Comparison of ENCODE assay signal across 2 cellular contexts in the genomic region with DNA sequence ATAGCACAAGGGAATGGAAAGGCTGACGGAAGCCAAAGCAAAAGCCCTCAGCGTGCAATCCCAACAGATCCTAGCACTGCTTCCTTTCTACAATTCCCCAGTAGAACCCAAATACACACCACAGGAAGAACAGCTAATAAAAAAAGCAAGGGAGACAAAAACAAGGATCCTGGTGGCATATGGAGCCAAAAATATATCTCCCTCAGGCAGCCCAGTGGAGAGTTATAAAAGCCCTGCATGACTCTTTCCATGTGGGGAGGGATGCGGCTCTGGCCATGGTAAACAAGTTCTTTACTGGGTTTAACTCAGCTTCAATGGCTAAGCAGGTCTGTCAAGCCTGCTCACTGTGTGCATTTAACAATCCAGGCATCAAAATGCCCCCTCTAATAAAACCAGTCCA.
TF ChIP-seq lines count a peak whose summit lies in the region.

No MANE protein-coding gene starts in this region.

TF ChIP-seq in H1, 55 proteins besides CTCF, POLR2A, EP300 and RAD21 (continued from another document):
- TF ChIP-seq SP1 (IDR thresholded peaks at IDR 0.05; ENCODE audit: low read depth, low read length): no peak
- TF ChIP-seq TAF1 (IDR thresholded peaks at IDR 0.05; ENCODE audit: low read depth, low read length): no peak
- no peak for TF ChIP-seq SRF (IDR thresholded peaks at IDR 0.05; ENCODE audit: low read depth, low read length)
- no peak for TF ChIP-seq TAF7 (optimal IDR thresholded peaks at IDR 0.05; ENCODE audit: borderline replicate concordance, low read depth, low read length)
- no peak for TF ChIP-seq CTBP2 (IDR thresholded peaks at IDR 0.05; ENCODE audit: borderline replicate concordance, insufficient read depth, insufficient read length, low read length)
- no peak for TF ChIP-seq TBP (IDR thresholded peaks at IDR 0.05; ENCODE audit: low read depth, low read length)
- TF ChIP-seq SP2 (IDR thresholded peaks at IDR 0.05; ENCODE audit: low read length): no peak
- TF ChIP-seq SIN3A (conservative IDR thresholded peaks at IDR 0.05 in 1 of 2, IDR thresholded peaks at IDR 0.05 in 1 of 2; ENCODE audit: low read depth in 1 of 2, low read length in 2 of 2): no peak
- TF ChIP-seq, protein P1, sequence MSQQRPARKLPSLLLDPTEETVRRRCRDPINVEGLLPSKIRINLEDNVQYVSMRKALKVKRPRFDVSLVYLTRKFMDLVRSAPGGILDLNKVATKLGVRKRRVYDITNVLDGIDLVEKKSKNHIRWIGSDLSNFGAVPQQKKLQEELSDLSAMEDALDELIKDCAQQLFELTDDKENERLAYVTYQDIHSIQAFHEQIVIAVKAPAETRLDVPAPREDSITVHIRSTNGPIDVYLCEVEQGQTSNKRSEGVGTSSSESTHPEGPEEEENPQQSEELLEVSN (IDR thresholded peaks at IDR 0.05): no peak
- no peak for TF ChIP-seq TCF12 (IDR thresholded peaks at IDR 0.05; ENCODE audit: low read depth, low read length)
- no peak for TF ChIP-seq KDM1A (IDR thresholded peaks at IDR 0.05; ENCODE audit: borderline replicate concordance, low read length)
- TF ChIP-seq SIX5 (IDR thresholded peaks at IDR 0.05; ENCODE audit: low read depth, low read length): no peak
- TF ChIP-seq CBX5 (IDR thresholded peaks at IDR 0.05; ENCODE audit: low read depth, low read length): no peak
- no peak for TF ChIP-seq HDAC6 (IDR thresholded peaks at IDR 0.05; ENCODE audit: low read depth, low read length)
- TF ChIP-seq EZH2 (IDR thresholded peaks at IDR 0.05; ENCODE audit: low read depth, low read length, severe bottlenecking): no peak
- TF ChIP-seq CHD1 (IDR thresholded peaks at IDR 0.05; ENCODE audit: low read depth, low read length): no peak

TF ChIP-seq in SK-N-SH, 30 proteins besides CTCF, POLR2A, EP300 and RAD21 (continued from another document):
- TF ChIP-seq, protein P2, sequence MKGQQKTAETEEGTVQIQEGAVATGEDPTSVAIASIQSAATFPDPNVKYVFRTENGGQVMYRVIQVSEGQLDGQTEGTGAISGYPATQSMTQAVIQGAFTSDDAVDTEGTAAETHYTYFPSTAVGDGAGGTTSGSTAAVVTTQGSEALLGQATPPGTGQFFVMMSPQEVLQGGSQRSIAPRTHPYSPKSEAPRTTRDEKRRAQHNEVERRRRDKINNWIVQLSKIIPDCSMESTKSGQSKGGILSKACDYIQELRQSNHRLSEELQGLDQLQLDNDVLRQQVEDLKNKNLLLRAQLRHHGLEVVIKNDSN (IDR thresholded peaks at IDR 0.05; ENCODE audit: borderline replicate concordance, low read depth): no peak
- TF ChIP-seq RFX5 (IDR thresholded peaks at IDR 0.05; ENCODE audit: low read length): no peak
- no peak for TF ChIP-seq NFIC (IDR thresholded peaks at IDR 0.05; ENCODE audit: borderline replicate concordance)
- TF ChIP-seq MEF2A (IDR thresholded peaks at IDR 0.05; ENCODE audit: borderline replicate concordance, low read depth): no peak
- TF ChIP-seq, protein P3, sequence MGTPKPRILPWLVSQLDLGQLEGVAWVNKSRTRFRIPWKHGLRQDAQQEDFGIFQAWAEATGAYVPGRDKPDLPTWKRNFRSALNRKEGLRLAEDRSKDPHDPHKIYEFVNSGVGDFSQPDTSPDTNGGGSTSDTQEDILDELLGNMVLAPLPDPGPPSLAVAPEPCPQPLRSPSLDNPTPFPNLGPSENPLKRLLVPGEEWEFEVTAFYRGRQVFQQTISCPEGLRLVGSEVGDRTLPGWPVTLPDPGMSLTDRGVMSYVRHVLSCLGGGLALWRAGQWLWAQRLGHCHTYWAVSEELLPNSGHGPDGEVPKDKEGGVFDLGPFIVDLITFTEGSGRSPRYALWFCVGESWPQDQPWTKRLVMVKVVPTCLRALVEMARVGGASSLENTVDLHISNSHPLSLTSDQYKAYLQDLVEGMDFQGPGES (IDR thresholded peaks at IDR 0.05; ENCODE audit: low read depth, low read length): no peak
- no peak for TF ChIP-seq FOXJ3 (CRISPR knock-in tag; IDR thresholded peaks at IDR 0.05)
- no peak for TF ChIP-seq SMC3 (IDR thresholded peaks at IDR 0.05; ENCODE audit: low read depth, low read length)
- TF ChIP-seq MXI1 (IDR thresholded peaks at IDR 0.05; ENCODE audit: low read depth, low read length): no peak
- no peak for TF ChIP-seq RCOR1 (IDR thresholded peaks at IDR 0.05; ENCODE audit: low read length)
- TF ChIP-seq, protein P4, sequence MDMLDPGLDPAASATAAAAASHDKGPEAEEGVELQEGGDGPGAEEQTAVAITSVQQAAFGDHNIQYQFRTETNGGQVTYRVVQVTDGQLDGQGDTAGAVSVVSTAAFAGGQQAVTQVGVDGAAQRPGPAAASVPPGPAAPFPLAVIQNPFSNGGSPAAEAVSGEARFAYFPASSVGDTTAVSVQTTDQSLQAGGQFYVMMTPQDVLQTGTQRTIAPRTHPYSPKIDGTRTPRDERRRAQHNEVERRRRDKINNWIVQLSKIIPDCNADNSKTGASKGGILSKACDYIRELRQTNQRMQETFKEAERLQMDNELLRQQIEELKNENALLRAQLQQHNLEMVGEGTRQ (IDR thresholded peaks at IDR 0.05; ENCODE audit: borderline replicate concordance, low read depth, low read length): no peak
- TF ChIP-seq SIN3A (IDR thresholded peaks at IDR 0.05; ENCODE audit: borderline replicate concordance, low read depth, low read length): no peak
- no peak for TF ChIP-seq EZH2phosphoT487 (IDR thresholded peaks at IDR 0.05; ENCODE audit: borderline replicate concordance, low read depth)
- TF ChIP-seq, protein P5, sequence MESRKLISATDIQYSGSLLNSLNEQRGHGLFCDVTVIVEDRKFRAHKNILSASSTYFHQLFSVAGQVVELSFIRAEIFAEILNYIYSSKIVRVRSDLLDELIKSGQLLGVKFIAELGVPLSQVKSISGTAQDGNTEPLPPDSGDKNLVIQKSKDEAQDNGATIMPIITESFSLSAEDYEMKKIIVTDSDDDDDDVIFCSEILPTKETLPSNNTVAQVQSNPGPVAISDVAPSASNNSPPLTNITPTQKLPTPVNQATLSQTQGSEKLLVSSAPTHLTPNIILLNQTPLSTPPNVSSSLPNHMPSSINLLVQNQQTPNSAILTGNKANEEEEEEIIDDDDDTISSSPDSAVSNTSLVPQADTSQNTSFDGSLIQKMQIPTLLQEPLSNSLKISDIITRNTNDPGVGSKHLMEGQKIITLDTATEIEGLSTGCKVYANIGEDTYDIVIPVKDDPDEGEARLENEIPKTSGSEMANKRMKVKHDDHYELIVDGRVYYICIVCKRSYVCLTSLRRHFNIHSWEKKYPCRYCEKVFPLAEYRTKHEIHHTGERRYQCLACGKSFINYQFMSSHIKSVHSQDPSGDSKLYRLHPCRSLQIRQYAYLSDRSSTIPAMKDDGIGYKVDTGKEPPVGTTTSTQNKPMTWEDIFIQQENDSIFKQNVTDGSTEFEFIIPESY (IDR thresholded peaks at IDR 0.05; ENCODE audit: borderline replicate concordance, low read depth): no peak
- no peak for TF ChIP-seq ELF1 (IDR thresholded peaks at IDR 0.05)
- TF ChIP-seq CHD2 (IDR thresholded peaks at IDR 0.05; ENCODE audit: low read length, partially characterized antibody): no peak
- TF ChIP-seq FOXM1 (IDR thresholded peaks at IDR 0.05; ENCODE audit: low read depth): no peak
- TF ChIP-seq, protein P6, sequence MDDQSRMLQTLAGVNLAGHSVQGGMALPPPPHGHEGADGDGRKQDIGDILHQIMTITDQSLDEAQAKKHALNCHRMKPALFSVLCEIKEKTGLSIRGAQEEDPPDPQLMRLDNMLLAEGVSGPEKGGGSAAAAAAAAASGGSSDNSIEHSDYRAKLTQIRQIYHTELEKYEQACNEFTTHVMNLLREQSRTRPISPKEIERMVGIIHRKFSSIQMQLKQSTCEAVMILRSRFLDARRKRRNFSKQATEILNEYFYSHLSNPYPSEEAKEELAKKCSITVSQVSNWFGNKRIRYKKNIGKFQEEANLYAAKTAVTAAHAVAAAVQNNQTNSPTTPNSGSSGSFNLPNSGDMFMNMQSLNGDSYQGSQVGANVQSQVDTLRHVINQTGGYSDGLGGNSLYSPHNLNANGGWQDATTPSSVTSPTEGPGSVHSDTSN (IDR thresholded peaks at IDR 0.05): no peak
- no peak for TF ChIP-seq JUND (IDR thresholded peaks at IDR 0.05)
- no peak for TF ChIP-seq TEAD4 (IDR thresholded peaks at IDR 0.05; ENCODE audit: borderline replicate concordance, insufficient read depth)
